11 cellular contexts compared by ENCODE assay signal in the genomic region with DNA sequence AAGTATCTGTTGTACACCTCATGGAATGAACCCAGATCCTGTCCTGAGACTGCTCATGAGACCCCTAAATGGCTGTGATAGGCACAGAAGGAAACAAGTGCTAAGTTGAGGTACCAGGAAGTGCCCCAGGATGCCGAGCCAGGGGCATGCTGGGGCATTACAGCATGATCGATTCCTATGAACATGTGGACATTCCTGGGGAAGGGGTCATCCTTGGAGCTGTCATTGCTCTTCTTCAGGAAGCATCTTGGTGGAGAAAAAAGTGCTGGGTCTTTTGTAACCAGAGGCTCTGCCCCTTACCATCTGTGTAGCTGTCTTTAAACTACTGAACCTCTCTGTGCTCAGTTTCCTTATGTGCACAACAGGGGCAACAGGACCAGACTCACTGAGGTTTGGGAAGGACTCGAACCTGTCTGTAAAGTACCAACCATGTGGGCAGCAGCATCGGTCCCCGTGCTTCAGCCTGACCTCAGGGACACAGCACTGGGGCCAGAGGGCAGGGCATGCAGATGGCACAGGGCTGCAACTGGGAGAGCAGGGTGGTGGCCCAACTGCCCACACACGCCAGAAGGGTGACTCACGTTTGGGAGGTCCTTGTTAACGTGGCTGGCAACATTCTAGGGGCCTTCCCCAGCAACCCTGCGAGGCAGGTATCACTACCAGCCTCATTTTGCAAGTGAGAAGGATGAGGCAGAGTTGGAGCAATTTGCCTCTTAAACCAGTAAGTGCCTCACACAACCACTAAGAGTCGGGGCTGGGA.
DNase-seq lines count a peak whose midpoint lies in the region; ATAC-seq, FAIRE-seq and TF ChIP-seq lines count a peak whose summit lies in the region.
"Had no signal": no experiment of that assay in that cellular context is flagged by ENCODE, and none has a peak within 500 bp of the region (broad histone marks: within the 10 kb centered on the region; RNA-seq: fewer than 3 reads in every experiment).

No MANE protein-coding gene starts in this region.

- peak; percentile 93 for FAIRE-seq in bronchial epithelial cell (lab: Jason Lieb, UNC)

- CTCF ChIA-PET in RWPE1 (lab: Yijun Ruan, JAX), result interaction anchor here (0.6 kb wide), 1 partner anchor 9 kb away, joined by 3 read pairs; no protein-coding TSS in a partner anchor

- H3K4me3 ChIP-seq in GM12865 (ENCODE audit: low read depth, low read length) (no peak overlapping the region), bronchial epithelial cell (ENCODE audit: low read depth, low read length) (no peak overlapping the region)
- H3K4me3 ChIP-seq: esophagus muscularis mucosa had no signal

- no peaks in the 10 kb centered on the region for H3K36me3 ChIP-seq in bronchial epithelial cell (ENCODE audit: control insufficient read depth, insufficient read depth, low read length)
- H3K36me3 ChIP-seq: esophagus muscularis mucosa had no signal

- H3K27me3 ChIP-seq in bronchial epithelial cell (ENCODE audit: control insufficient read depth, insufficient read depth, low read length), result no peaks in the 10 kb centered on the region
- H3K27me3 ChIP-seq: esophagus muscularis mucosa had no signal

- POLR2A ChIA-PET in RWPE1 (lab: Yijun Ruan, JAX; ENCODE audit: low non-redundant PET), result no interaction called here

- no peak for TF ChIP-seq CTCF in GM12865 (IDR thresholded peaks at IDR 0.05; ENCODE audit: insufficient read depth, low read depth, low read length, missing control alignments)
- TF ChIP-seq CTCF in RWPE1 (conservative IDR thresholded peaks at IDR 0.05; ENCODE audit: low read depth), result no peak
- TF ChIP-seq CTCF in bronchial epithelial cell (IDR thresholded peaks at IDR 0.05; ENCODE audit: insufficient read depth, low read length, severe bottlenecking), result no peak

- H3K27ac ChIP-seq in RWPE1, result peak overlapping the region; percentile 86
- H3K27ac ChIP-seq: esophagus muscularis mucosa, parathyroid adenoma had no signal

- ATAC-seq in HG02610 (IDR thresholded peaks at IDR 0.05; ENCODE audit: unreplicated experiment), result no peak
- no peak for ATAC-seq in HG03108 (IDR thresholded peaks at IDR 0.05; ENCODE audit: unreplicated experiment)

- DNase-seq in GM12865 (ENCODE audit: low read depth) (peak; percentile 33), RWPE1 (ENCODE audit: low spot score) (peak; percentile 77), bronchial epithelial cell (ENCODE audit: low read depth) (peak; percentile 89), GM19238 (ENCODE audit: insufficient read length, low spot score) (no peak)
- peak; percentile 37 to 39 for DNase-seq in stimulated activated CD4-positive, alpha-beta T cell treated with anti-CD3 and anti-CD28 coated beads, Interleukin-1b, Interleukin-23, amount 100 ng/mL, for 4 hours (ENCODE audit: low read depth in 2 of 2)
- DNase-seq in effector CD8-positive, alpha-beta T cell (lab: John Stamatoyannopoulos, UW), result no peak
- DNase-seq: NCI-H345 had no signal

Comparison
In these comparisons a context has a peak if more than half of its experiments do, and no peak if none do; other contexts are left out.
1. DNase-seq: peak in GM12865 (single experiment), RWPE1 (single experiment), bronchial epithelial cell (single experiment) and stimulated activated CD4-positive, alpha-beta T cell treated with anti-CD3 and anti-CD28 coated beads, Interleukin-1b, Interleukin-23, amount 100 ng/mL, for 4 hours (2 of 2); none in effector CD8-positive, alpha-beta T cell (single experiment) and GM19238 (single experiment).